In the genomic region with DNA sequence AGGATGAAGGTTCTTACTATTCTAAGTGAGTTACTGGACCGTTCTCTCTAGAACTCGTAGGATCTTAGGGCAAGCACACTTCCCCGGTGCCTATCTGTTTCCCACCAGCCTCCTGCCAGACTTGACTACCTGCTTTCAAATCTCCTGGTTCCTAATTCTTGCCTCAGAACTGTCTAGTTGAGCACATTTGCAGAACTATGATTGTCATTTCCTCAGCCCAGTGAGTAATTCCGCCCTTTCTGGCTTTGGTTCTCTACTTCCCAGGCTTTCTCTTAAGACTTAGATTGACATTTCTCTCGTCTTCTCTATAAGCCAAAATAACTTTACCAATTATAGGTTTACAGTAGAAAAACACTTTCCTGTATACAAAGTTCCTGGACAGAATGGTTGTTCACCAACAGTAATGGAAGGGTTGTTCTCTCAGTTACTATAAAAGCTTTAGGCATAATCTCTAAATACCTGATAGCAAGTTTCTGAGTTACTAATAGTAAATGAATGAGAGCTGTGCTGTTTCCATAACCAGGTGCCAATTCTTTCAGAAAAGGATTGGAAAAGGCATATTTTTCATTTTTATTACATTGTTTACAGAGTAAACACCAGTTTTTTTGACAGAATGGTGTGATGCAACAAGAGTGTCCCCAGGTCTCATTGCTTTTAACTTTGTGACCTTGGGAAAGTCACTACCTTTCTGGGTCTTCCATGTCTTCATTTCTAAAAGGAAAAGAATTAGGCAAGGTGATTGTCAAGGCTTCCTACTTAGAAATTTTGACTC, we compare ENCODE assay signal across 21 cellular contexts.
"Had no signal": no experiment of that assay in that cellular context is flagged by ENCODE, and none has a peak within 500 bp of the region (broad histone marks: within the 10 kb centered on the region; RNA-seq: fewer than 3 reads in every experiment).

No MANE protein-coding gene starts in this region.

- H3K4me3 ChIP-seq: breast epithelium had no signal

- H3K27me3 ChIP-seq: breast epithelium had no signal

- DNase-seq: activated CD4-positive, alpha-beta T cell treated with anti-CD3 and anti-CD28 coated beads for 4 hours; activated CD8-positive, alpha-beta memory T cell treated with anti-CD3 and anti-CD28 coated beads, Interleukin-2, amount 50 U/mL, for 4 hours; activated CD8-positive, alpha-beta T cell treated with anti-CD3 and anti-CD28 coated beads for 36 hours; activated gamma-delta T cell treated with Interleukin-2 at 50 U/mL for 16 hours; activated naive CD4-positive, alpha-beta T cell treated with anti-CD3 and anti-CD28 coated beads, Interleukin-2, amount 10 ng/mL, durations not matched to agents 7 days and 5 days; activated naive CD8-positive, alpha-beta T cell treated with anti-CD3 and anti-CD28 coated beads for 36 hours; activated T-cell treated with anti-CD3 and anti-CD28 coated beads, Interleukin-2, amount 50 U/mL, for 72 hours; caudate nucleus; Kasumi-1; NCI-H1105 treated with DMSO at 0.1 percent for 48 hours; NCI-H146; NCI-H187 treated with DMSO at 0.1 percent for 48 hours; NCI-H2171; NCI-H2227 treated with DMSO at 0.1 percent for 48 hours; NCI-H526; SIG-M5; T-cell; T-helper 2 cell; T1000 had no signal

- H3K36me3 ChIP-seq: breast epithelium had no signal

- H3K9me3 ChIP-seq: breast epithelium had no signal

- FAIRE-seq: TTC549 had no signal

- H3K4me1 ChIP-seq: breast epithelium had no signal

- ATAC-seq: activated CD8-positive, alpha-beta T cell treated with anti-CD3 and anti-CD28 coated beads for 36 hours; activated T-cell treated with anti-CD3 and anti-CD28 coated beads, Interleukin-2, amount 50 U/mL, for 72 hours; T-cell had no signal
